ENCODE assay signal across 8 cellular contexts in genomic region chr3:122794483-122794778, GRCh38. TPM values are rescaled to one million over a fixed set of nuclear protein-coding genes. Genes with fewer than 3 reads are reported as not detected.
DNase-seq lines count a peak whose midpoint lies in the region; ATAC-seq, FAIRE-seq and TF ChIP-seq lines count a peak whose summit lies in the region.

No MANE protein-coding gene starts in this region.

- H3K14ac ChIP-seq in H9 (ENCODE audit: insufficient read depth, low read length): no peak overlapping the region

- no peak overlapping the region for H3K4ac ChIP-seq in H9 (ENCODE audit: low read depth, low read length)

- no peak overlapping the region for H3K18ac ChIP-seq in H9 (ENCODE audit: insufficient read length, low read depth, low read length)

- no peak overlapping the region for H2AFZ ChIP-seq in H9 (ENCODE audit: low read length)

- no peaks in the 10 kb centered on the region for H3K36me3 Mint-ChIP-seq in H9 (ENCODE audit: insufficient read depth in 1 of 3, low read depth in 3 of 3)
- H3K36me3 Mint-ChIP-seq in activated CD4-positive, alpha-beta memory T cell treated with anti-CD3 and anti-CD28 coated beads, Interleukin-2, amount 10 ng/mL, durations not matched to agents 7 days and 5 days (ENCODE audit: low read depth): no peaks in the 10 kb centered on the region

- H2BK12ac ChIP-seq in H9 (ENCODE audit: insufficient read length, low read depth, low read length): no peak overlapping the region

- H3K27ac ChIP-seq in H9 (ENCODE audit: insufficient read length, low read depth, low read length) (peak overlapping the region; percentile 14), right cardiac atrium (ENCODE audit: low read length) (peak overlapping the region; percentile 94), small intestine (ENCODE audit: low read depth in 1 of 2, low read length in 1 of 2) (peak overlapping the region; percentile 76 to 99)

- no peaks in the 10 kb centered on the region for H3K9me3 Mint-ChIP-seq in H9
- no peaks in the 10 kb centered on the region for H3K9me3 Mint-ChIP-seq in activated CD4-positive, alpha-beta memory T cell treated with anti-CD3 and anti-CD28 coated beads, Interleukin-2, amount 10 ng/mL, durations not matched to agents 7 days and 5 days

- H3K27me3 ChIP-seq in H9 (ENCODE audit: insufficient read depth, low read length): peaks cover 4% of the 10 kb centered on the region; the same call in 1 of the 2 replicates
- no peaks in the 10 kb centered on the region for H3K27me3 ChIP-seq in right cardiac atrium (ENCODE audit: control insufficient read depth, insufficient read depth)
- H3K27me3 ChIP-seq in small intestine (ENCODE audit: control insufficient read depth in 2 of 2, insufficient read depth in 2 of 2, low read length in 2 of 2): no peaks in the 10 kb centered on the region

- no peak for TF ChIP-seq CTCF in H9 (conservative IDR thresholded peaks at IDR 0.05)

- H2BK20ac ChIP-seq in H9 (ENCODE audit: low read depth, low read length, poor library complexity, severe bottlenecking): no peak overlapping the region

- peak overlapping the region in 1 of 2 experiments; percentile 87; a peak in 3 of 5 replicates for H3K4me3 Mint-ChIP-seq in H9
- H3K4me3 Mint-ChIP-seq in activated CD4-positive, alpha-beta memory T cell treated with anti-CD3 and anti-CD28 coated beads, Interleukin-2, amount 10 ng/mL, durations not matched to agents 7 days and 5 days: peak overlapping the region; percentile 82

- H4K91ac ChIP-seq in H9 (ENCODE audit: insufficient read length, low read depth, low read length): no peak overlapping the region

- H4K5ac ChIP-seq in H9 (ENCODE audit: insufficient read length, low read depth, low read length): no peak overlapping the region

- H3K4me1 Mint-ChIP-seq in H9: peaks cover 20 to 24% of the 10 kb centered on the region in 2 experiments
- peaks cover 33% of the 10 kb centered on the region for H3K4me1 Mint-ChIP-seq in activated CD4-positive, alpha-beta memory T cell treated with anti-CD3 and anti-CD28 coated beads, Interleukin-2, amount 10 ng/mL, durations not matched to agents 7 days and 5 days

- peaks cover 6% of the 10 kb centered on the region for H3K23me2 ChIP-seq in H9 (ENCODE audit: insufficient read length, low read depth, low read length, poor library complexity, severe bottlenecking)

- H3K79me2 ChIP-seq in H9 (ENCODE audit: insufficient read depth, low read length): peaks cover 2% of the 10 kb centered on the region; the same call in 1 of the 2 replicates

- H3K56ac ChIP-seq in H9 (ENCODE audit: insufficient read length, low read depth, low read length): no peak overlapping the region

- no CpG with 5 or more reads among the region's 6 CpGs for WGBS in H9 (ENCODE audit: extremely low coverage, insufficient read length, low lambda C conversion rate)
- under 1% methylated on average over 6 of the region's 6 CpGs for WGBS in right cardiac atrium
- WGBS in small intestine, 3 donors: 1% methylated on average over 6 of the region's 6 CpGs

- H3K23ac ChIP-seq in H9 (ENCODE audit: insufficient read length, low read depth, low read length): no peak overlapping the region

- CTCF ChIA-PET in activated CD4-positive, alpha-beta memory T cell treated with anti-CD3 and anti-CD28 coated beads, Interleukin-2, amount 10 ng/mL, durations not matched to agents 7 days and 5 days (lab: Charles Lee): interaction anchor here (0.6 to 1.2 kb wide), 2 partner anchors 492 to 778 kb away, joined by 3 read pairs; no protein-coding TSS in a partner anchor

- H2BK5ac ChIP-seq in H9 (ENCODE audit: insufficient read length, low read length): no peak overlapping the region

- H3K9ac ChIP-seq in H9 (ENCODE audit: extremely low read depth, insufficient read length, low read length): peak overlapping the region; percentile 50

- FAIRE-seq in small intestine (lab: Jason Lieb, UNC): no peak

- intact Hi-C loops in right cardiac atrium (cut with DNase I): no loop called here

- DNase-seq in H9 (no peak), right cardiac atrium (no peak), small intestine (no peak), NCI-H146 treated with DMSO at 0.1 percent for 48 hours (lab: John Stamatoyannopoulos, UW; ENCODE audit: unreplicated experiment) (no peak), KG1 (lab: John Stamatoyannopoulos, UW) (no peak)
- no peak for DNase-seq in activated CD4-positive, alpha-beta memory T cell treated with anti-CD3 and anti-CD28 coated beads, Interleukin-2, amount 10 ng/mL, durations not matched to agents 7 days and 5 days

- H2BK120ac ChIP-seq in H9 (ENCODE audit: low read depth, low read length, poor library complexity, severe bottlenecking): no peak overlapping the region

- peak overlapping the region; percentile 98 to 100 (median 99) for H3K27ac Mint-ChIP-seq in H9
- H3K27ac Mint-ChIP-seq in activated CD4-positive, alpha-beta memory T cell treated with anti-CD3 and anti-CD28 coated beads, Interleukin-2, amount 10 ng/mL, durations not matched to agents 7 days and 5 days: peak overlapping the region; percentile 70

- no peaks in the 10 kb centered on the region for H3K4me1 ChIP-seq in H9 (ENCODE audit: insufficient read depth, low read length)
- H3K4me1 ChIP-seq in right cardiac atrium (ENCODE audit: control insufficient read depth, insufficient read depth, low read length): peaks cover 3% of the 10 kb centered on the region
- peaks cover 0 to 8% of the 10 kb centered on the region in 2 donors for H3K4me1 ChIP-seq in small intestine (ENCODE audit: control insufficient read depth in 2 of 2, insufficient read depth in 1 of 2, low read depth in 1 of 2, low read length in 1 of 2)

- H4K20me1 ChIP-seq in H9 (ENCODE audit: control insufficient read depth, insufficient read depth, insufficient read length): no peaks in the 10 kb centered on the region

- no peak overlapping the region for H2AK5ac ChIP-seq in H9 (ENCODE audit: insufficient read length, low read length)

- H4K8ac ChIP-seq in H9 (replicated peaks; ENCODE audit: insufficient read length, low read depth, low read length): no peak overlapping the region

- no peaks in the 10 kb centered on the region for H3K36me3 ChIP-seq in small intestine (ENCODE audit: control insufficient read depth in 2 of 2, insufficient read depth in 2 of 2, low read length in 2 of 2)

- POLR2A ChIA-PET in activated CD4-positive, alpha-beta memory T cell treated with anti-CD3 and anti-CD28 coated beads, Interleukin-2, amount 10 ng/mL, durations not matched to agents 7 days and 5 days (lab: Charles Lee): interaction anchor here (0.9 to 1.8 kb wide), 5 partner anchors 10 to 378 kb away, joined by 3 to 8 read pairs (median 3); partner anchors contain the start of genes DTX3L and PARP9

- H3K27me3 Mint-ChIP-seq in H9 (ENCODE audit: low read depth): peaks cover 15% of the 10 kb centered on the region
- no peaks in the 10 kb centered on the region for H3K27me3 Mint-ChIP-seq in activated CD4-positive, alpha-beta memory T cell treated with anti-CD3 and anti-CD28 coated beads, Interleukin-2, amount 10 ng/mL, durations not matched to agents 7 days and 5 days

- no peak overlapping the region for H2BK15ac ChIP-seq in H9 (ENCODE audit: low read depth, low read length)

- H3K4me2 ChIP-seq in H9 (ENCODE audit: insufficient read depth, insufficient read length, low read length): peak overlapping the region; percentile 44

- no peak overlapping the region for H3T11ph ChIP-seq in H9 (ENCODE audit: low read length)

- ATAC-seq in right cardiac atrium: no peak
- ATAC-seq in HG03565 (IDR thresholded peaks at IDR 0.05; ENCODE audit: unreplicated experiment): no peak
- ATAC-seq in HG02642 (IDR thresholded peaks at IDR 0.05; ENCODE audit: poor library complexity, unreplicated experiment): no peak

- H3K9me3 ChIP-seq in H9 (ENCODE audit: control insufficient read depth, low read depth, low read length) (no peaks in the 10 kb centered on the region), right cardiac atrium (ENCODE audit: control insufficient read depth, low read length) (no peaks in the 10 kb centered on the region), small intestine (ENCODE audit: control insufficient read depth, low read depth) (no peaks in the 10 kb centered on the region)

- H3K79me1 ChIP-seq in H9 (ENCODE audit: insufficient read depth, low read depth, low read length, poor library complexity, severe bottlenecking): no peaks in the 10 kb centered on the region

- H3K4me3 ChIP-seq in right cardiac atrium (ENCODE audit: low read length) (peak overlapping the region; percentile 89), small intestine (ENCODE audit: low read depth in 1 of 2, low read length in 2 of 2) (peak overlapping the region; percentile 70 to 95)

RNA-seq across cellular contexts. Expression of gene SLC49A4, which starts 0.4 kb away (rescaled TPM):
- total RNA-seq in H9 (2021): 10.0 and 10.7 TPM in 2 replicates
- total RNA-seq in activated CD4-positive, alpha-beta memory T cell treated with anti-CD3 and anti-CD28 coated beads, Interleukin-2, amount 10 ng/mL, durations not matched to agents 7 days and 5 days: 1 to 10 TPM; 2.4 TPM
- 10 to 100 TPM; 19.9 to 26.8 (median 20.8) TPM for total RNA-seq in right cardiac atrium
- polyA plus RNA-seq in right cardiac atrium: 13.4 TPM
- polyA plus RNA-seq in small intestine: 1 to 10 TPM; 1.8 to 3.7 (median 3.0) TPM

RNA-seq across cellular contexts. Expression of gene HSPBAP1, which starts 0.8 kb away (rescaled TPM):
- 8.9 and 9.8 TPM in 2 replicates for total RNA-seq in H9 (2021)
- total RNA-seq in activated CD4-positive, alpha-beta memory T cell treated with anti-CD3 and anti-CD28 coated beads, Interleukin-2, amount 10 ng/mL, durations not matched to agents 7 days and 5 days: 1 to 10 TPM; 5.6 to 6.2 TPM
- total RNA-seq in right cardiac atrium: 1 to 10 TPM; 5.7 to 8.3 (median 6.9) TPM
- polyA plus RNA-seq in right cardiac atrium: 5.6 TPM
- 10 to 100 TPM in 1 of 3 donors, 1 to 10 TPM in 2; 4.5 to 10.5 (median 5.7) TPM for polyA plus RNA-seq in small intestine

Comparison
In these comparisons a context has a peak if more than half of its experiments do, and no peak if none do; other contexts are left out.
1. H3K27ac ChIP-seq: peak in every context shown above with its lines; median percentile 94 in right cardiac atrium; 88 in small intestine; 14 in H9.